In genomic region chr22:28973352-28973751, GRCh38 we compare ENCODE assay signal across 25 cellular contexts.
"Had no signal": no experiment of that assay in that cellular context is flagged by ENCODE, and none has a peak within 500 bp of the region (broad histone marks: within the 10 kb centered on the region; RNA-seq: fewer than 3 reads in every experiment).

No MANE protein-coding gene starts in this region.

- H3K4me1 Mint-ChIP-seq: immature natural killer cell, naive B cell had no signal

- H3K9ac ChIP-seq: parathyroid adenoma had no signal

- ATAC-seq: left colon; left ventricle myocardium superior; lower lobe of right lung; natural killer cell treated with Interleukin-12 subunit alpha and Interleukin-12 subunit beta and Interleukin-15 and Interleukin-18, amount 100 ng/mL, for 72 hours; psoas muscle; right cardiac atrium; stimulated activated effector memory CD8-positive, alpha-beta T cell treated with anti-CD3 and anti-CD28 coated beads, Interleukin-12 subunit alpha, Interleukin-12 subunit beta, amount 100 ng/mL, for 72 hours had no signal

- H3K27ac ChIP-seq: coronary artery, esophagus muscularis mucosa, lower lobe of right lung, parathyroid adenoma, psoas muscle, sigmoid colon, stomach, thyroid gland had no signal

- H2AFZ ChIP-seq: parathyroid adenoma had no signal

- H3K9me3 ChIP-seq: esophagus muscularis mucosa, lower lobe of right lung, psoas muscle, sigmoid colon, stomach, thyroid gland had no signal

- H3K4me1 ChIP-seq: parathyroid adenoma had no signal

- H3K27ac Mint-ChIP-seq: immature natural killer cell; naive B cell; natural killer cell treated with Interleukin-12 subunit alpha and Interleukin-12 subunit beta and Interleukin-15 and Interleukin-18, amount 100 ng/mL, for 72 hours; stimulated activated effector memory CD8-positive, alpha-beta T cell treated with anti-CD3 and anti-CD28 coated beads, Interleukin-12 subunit alpha, Interleukin-12 subunit beta, amount 100 ng/mL, for 72 hours had no signal

- H3K79me2 ChIP-seq: parathyroid adenoma had no signal

- H3K4me3 ChIP-seq: coronary artery, esophagus muscularis mucosa, lower lobe of right lung, psoas muscle, sigmoid colon, stomach, thyroid gland had no signal

- H3K9me3 Mint-ChIP-seq: immature natural killer cell; naive B cell; natural killer cell treated with Interleukin-12 subunit alpha and Interleukin-12 subunit beta and Interleukin-15 and Interleukin-18, amount 100 ng/mL, for 72 hours; stimulated activated effector memory CD8-positive, alpha-beta T cell treated with anti-CD3 and anti-CD28 coated beads, Interleukin-12 subunit alpha, Interleukin-12 subunit beta, amount 100 ng/mL, for 72 hours had no signal

- H3K36me3 ChIP-seq: esophagus muscularis mucosa, lower lobe of right lung, sigmoid colon, stomach, thyroid gland had no signal

- DNase-seq: dermis blood vessel endothelial cell; effector memory CD4-positive, alpha-beta T cell; hypothalamus; immature natural killer cell; islet precursor cell; kidney glomerular epithelial cell; left colon; left ventricle myocardium superior; lower lobe of right lung; naive B cell; psoas muscle; right cardiac atrium; sigmoid colon; stimulated activated CD4-positive, alpha-beta T cell treated with anti-CD3 and anti-CD28 coated beads, Interleukin-2, amount 100 ng/mL, for 24 hours; stimulated activated CD4-positive, alpha-beta T cell treated with anti-CD3 and anti-CD28 coated beads, Interleukin-4, amount 100 ng/mL, for 24 hours; stimulated activated naive CD4-positive, alpha-beta T cell treated with Interleukin-2 at 50 U/mL for 16 hours; stomach; thyroid gland; trophoblast cell had no signal

- H3K4me3 Mint-ChIP-seq: immature natural killer cell; natural killer cell treated with Interleukin-12 subunit alpha and Interleukin-12 subunit beta and Interleukin-15 and Interleukin-18, amount 100 ng/mL, for 72 hours; neural crest cell; stimulated activated effector memory CD8-positive, alpha-beta T cell treated with anti-CD3 and anti-CD28 coated beads, Interleukin-12 subunit alpha, Interleukin-12 subunit beta, amount 100 ng/mL, for 72 hours had no signal

- H3K27me3 ChIP-seq: esophagus muscularis mucosa, sigmoid colon, stomach, thyroid gland had no signal

- H3K36me3 Mint-ChIP-seq: naive B cell; natural killer cell treated with Interleukin-12 subunit alpha and Interleukin-12 subunit beta and Interleukin-15 and Interleukin-18, amount 100 ng/mL, for 72 hours; stimulated activated effector memory CD8-positive, alpha-beta T cell treated with anti-CD3 and anti-CD28 coated beads, Interleukin-12 subunit alpha, Interleukin-12 subunit beta, amount 100 ng/mL, for 72 hours had no signal
